In genomic region chr3:149641011-149641728, GRCh38 we compare ENCODE assay signal across 15 cellular contexts. TPM values are rescaled to one million over a fixed set of nuclear protein-coding genes. Genes with fewer than 3 reads are reported as not detected.
DNase-seq lines count a peak whose midpoint lies in the region; ATAC-seq, FAIRE-seq and TF ChIP-seq lines count a peak whose summit lies in the region.
"Had no signal": no experiment of that assay in that cellular context is flagged by ENCODE, and none has a peak within 500 bp of the region (broad histone marks: within the 10 kb centered on the region; RNA-seq: fewer than 3 reads in every experiment).

No MANE protein-coding gene starts in this region.

- no peak overlapping the region for H3K18ac ChIP-seq in trophoblast cell (ENCODE audit: low read length)

- H4K8ac ChIP-seq in trophoblast cell (ENCODE audit: low read depth, low read length): no peak overlapping the region

- no peaks in the 10 kb centered on the region for H3K9me3 Mint-ChIP-seq in nephron
- H3K9me3 Mint-ChIP-seq: memory B cell had no signal

- DNase-seq in SK-N-MC (ENCODE audit: low read depth, low spot score) (no peak), fibroblast of gingiva (ENCODE audit: low read depth) (peak; percentile 49), transverse colon (no peak), OCI-M2 (lab: John Stamatoyannopoulos, UW; ENCODE audit: unreplicated experiment) (no peak), H54 (ENCODE audit: insufficient read length, low spot score) (no peak), trophoblast cell (no peak)
- DNase-seq: activated CD4-positive, alpha-beta T cell treated with anti-CD3 and anti-CD28 coated beads, Interleukin-2, amount 50 U/mL, for 4 hours; activated T-cell treated with anti-CD3 and anti-CD28 coated beads, Interleukin-2, amount 50 U/mL, for 48 hours; MM.1S; occipital lobe; T-helper 9 cell; testis had no signal

- no peak overlapping the region for H4K12ac ChIP-seq in trophoblast cell (ENCODE audit: low read depth, low read length)

- no peak for TF ChIP-seq EP300 in transverse colon (IDR thresholded peaks at IDR 0.05; ENCODE audit: low read depth)

- H3K27ac Mint-ChIP-seq in nephron: peak overlapping the region; percentile 63 to 94 (median 83)
- H3K27ac Mint-ChIP-seq: memory B cell had no signal

- H2BK12ac ChIP-seq in trophoblast cell (ENCODE audit: low read length): no peak overlapping the region

- peaks cover 25% of the 10 kb centered on the region for H3K36me3 Mint-ChIP-seq in nephron (ENCODE audit: low read depth)
- H3K36me3 Mint-ChIP-seq: memory B cell had no signal

- H2AFZ ChIP-seq in trophoblast cell (ENCODE audit: insufficient read depth, low read length, poor library complexity): no peak overlapping the region

- H3K36me3 ChIP-seq in SK-N-MC (ENCODE audit: insufficient read depth, low read length) (peaks cover 20% of the 10 kb centered on the region), transverse colon (no peaks in the 10 kb centered on the region), trophoblast cell (ENCODE audit: control insufficient read depth in 1 of 2, insufficient read depth in 2 of 2, low read length in 2 of 2) (peaks cover 4 to 6% of the 10 kb centered on the region in 2 experiments)

- H3K14ac ChIP-seq in trophoblast cell (ENCODE audit: low read length): no peak overlapping the region

- 28 to 52% methylated on average over 5 to 7 of the region's 7 CpGs for WGBS in transverse colon (ENCODE audit: low coverage in 1 of 2), 2 donors
- WGBS in trophoblast cell (ENCODE audit: extremely low coverage, insufficient coverage, insufficient read length): no CpG with 5 or more reads among the region's 7 CpGs

- H4K91ac ChIP-seq in trophoblast cell (ENCODE audit: low read depth, low read length): no peak overlapping the region

- H3K4ac ChIP-seq in trophoblast cell (ENCODE audit: low read depth, low read length): no peak overlapping the region

- H3K4me1 Mint-ChIP-seq in nephron: peaks cover 72% of the 10 kb centered on the region
- H3K4me1 Mint-ChIP-seq: memory B cell had no signal

- H2BK120ac ChIP-seq in trophoblast cell (ENCODE audit: insufficient read depth, low read length, poor library complexity): no peak overlapping the region

- TF ChIP-seq POLR2A in transverse colon (IDR thresholded peaks at IDR 0.05): no peak
- no peak for TF ChIP-seq POLR2A in H54 (IDR thresholded peaks at IDR 0.05; ENCODE audit: low read depth, low read length)

- H3K27ac ChIP-seq in SK-N-MC (peak overlapping the region; percentile 81), transverse colon (peak overlapping the region; percentile 7 to 60 (median 20)), trophoblast cell (ENCODE audit: low read depth, low read length) (no peak overlapping the region)

- no peak for ATAC-seq in GM18511 (IDR thresholded peaks at IDR 0.05; ENCODE audit: unreplicated experiment)

- no peak overlapping the region for H3K4me3 ChIP-seq in SK-N-MC
- no peak overlapping the region for H3K4me3 ChIP-seq in transverse colon
- no peak overlapping the region for H3K4me3 ChIP-seq in trophoblast cell (ENCODE audit: low read depth, low read length)
- H3K4me3 ChIP-seq: testis had no signal

- FAIRE-seq in H54 (lab: Jason Lieb, UNC): no peak

- H3K27me3 ChIP-seq in transverse colon: peaks cover 80% of the 10 kb centered on the region
- H3K27me3 ChIP-seq in trophoblast cell (ENCODE audit: insufficient read depth, low read length): no peaks in the 10 kb centered on the region
- H3K27me3 ChIP-seq: testis had no signal

- no peaks in the 10 kb centered on the region for H3K79me1 ChIP-seq in trophoblast cell (ENCODE audit: low read length)

- in situ Hi-C loops in transverse colon (cut with MboI; ENCODE audit: low pct_ligation_motif_present in 1 of 4, low pct_unique_long_range_greater_than_20kb in 1 of 4, low sequenced_read_pairs in 3 of 4): no loop called here

- intact Hi-C loops in transverse colon (cut with DNase I; ENCODE audit: low total_unique reads): no loop called here

- H2BK5ac ChIP-seq in trophoblast cell (ENCODE audit: low read depth, low read length, poor library complexity): no peak overlapping the region

- H3K4me2 ChIP-seq in trophoblast cell (ENCODE audit: low read length): no peak overlapping the region

- no peak for TF ChIP-seq CTCF in nephron (IDR thresholded peaks at IDR 0.05; ENCODE audit: unreplicated experiment in 3 of 3)
- TF ChIP-seq CTCF in transverse colon (IDR thresholded peaks at IDR 0.05): no peak

- H2AK5ac ChIP-seq in trophoblast cell (ENCODE audit: low read length): no peak overlapping the region

- H3K9ac ChIP-seq in SK-N-MC (ENCODE audit: insufficient read length): no peak overlapping the region
- no peak overlapping the region for H3K9ac ChIP-seq in trophoblast cell (ENCODE audit: low read length)

- H3K4me3 Mint-ChIP-seq in nephron: peak overlapping the region in 1 of 3 experiments; percentile 51
- H3K4me3 Mint-ChIP-seq: memory B cell had no signal

- H3K27me3 Mint-ChIP-seq in nephron (ENCODE audit: low read depth): no peaks in the 10 kb centered on the region

- peaks cover 7 to 45% (median 10%) of the 10 kb centered on the region in 4 donors for H3K4me1 ChIP-seq in transverse colon
- H3K4me1 ChIP-seq in trophoblast cell (ENCODE audit: control insufficient read depth in 1 of 2, insufficient read depth in 2 of 2, low read length in 2 of 2): no peaks in the 10 kb centered on the region

- no peak overlapping the region for H3K23ac ChIP-seq in trophoblast cell (ENCODE audit: low read length)

- no peaks in the 10 kb centered on the region for H3K9me3 ChIP-seq in SK-N-MC (ENCODE audit: low read depth, low read length)
- no peaks in the 10 kb centered on the region for H3K9me3 ChIP-seq in transverse colon
- no peaks in the 10 kb centered on the region for H3K9me3 ChIP-seq in trophoblast cell (ENCODE audit: insufficient read depth, low read depth, low read length)
- H3K9me3 ChIP-seq: testis had no signal

- peaks cover 2% of the 10 kb centered on the region for H3K79me2 ChIP-seq in trophoblast cell (ENCODE audit: control insufficient read depth, insufficient read depth, low read length, poor library complexity)

RNA-seq across cellular contexts. Expression of gene WWTR1, which starts 16.7 kb away (rescaled TPM):
- 10 to 100 TPM; 40.3 to 80.4 (median 67.6) TPM for total RNA-seq in transverse colon
- polyA plus RNA-seq in trophoblast cell (2013): 60.2 and 61.6 TPM in 2 replicates
